Comparison of ENCODE assay signal across 8 cellular contexts in the genomic region with DNA sequence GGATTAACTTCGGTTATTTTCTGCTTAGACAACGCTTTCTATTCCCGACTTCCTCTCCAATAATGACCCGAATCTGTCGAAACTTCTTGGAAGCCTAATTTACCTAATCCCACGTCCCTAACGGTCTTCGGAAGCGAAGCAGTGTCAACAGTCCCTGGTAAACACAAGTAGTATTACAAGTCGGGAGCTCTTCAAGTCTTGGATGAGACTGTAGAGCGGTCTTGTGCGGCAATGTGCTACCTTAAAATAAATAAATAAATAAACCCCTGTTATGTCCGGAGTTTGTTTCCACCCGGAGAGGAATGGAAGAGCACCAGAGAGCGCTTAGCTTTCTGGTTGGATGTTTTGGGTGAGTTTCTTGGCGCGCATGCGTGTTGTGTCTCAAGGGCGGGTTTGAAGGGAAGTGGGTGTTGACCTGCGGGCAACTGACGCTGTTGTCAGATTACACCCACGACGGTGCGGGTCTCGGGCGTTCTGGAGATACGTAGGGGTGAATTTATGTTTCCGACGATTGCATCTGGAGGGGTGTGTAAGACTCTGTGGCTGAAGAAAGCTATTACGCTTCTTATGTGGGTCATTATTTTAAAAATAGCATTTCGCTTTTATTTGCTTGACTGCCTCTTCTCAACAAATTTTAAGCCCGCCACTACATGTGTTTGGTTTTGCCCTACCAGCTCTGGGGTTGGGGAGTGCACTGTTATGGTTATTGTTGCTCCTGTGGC. TPM values are rescaled to one million over a fixed set of nuclear protein-coding genes. Genes with fewer than 3 reads are reported as not detected.
DNase-seq lines count a peak whose midpoint lies in the region; ATAC-seq, FAIRE-seq and TF ChIP-seq lines count a peak whose summit lies in the region.

A gene (plus strand): TSS at position 431 of the 722 bp plus-strand sequence. CDS start 546 bp downstream, outside the sequence.
A gene with protein sequence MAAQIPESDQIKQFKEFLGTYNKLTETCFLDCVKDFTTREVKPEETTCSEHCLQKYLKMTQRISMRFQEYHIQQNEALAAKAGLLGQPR (minus strand): TSS at position 243 of the 722 bp plus-strand sequence. CDS start 15,586 bp downstream, outside the sequence.

- H3K9me2 ChIP-seq in Loucy (replicated peaks; ENCODE audit: low read depth, low read length): no peaks in the 10 kb centered on the region

- TF ChIP-seq CTCF in Loucy (conservative IDR thresholded peaks at IDR 0.05; ENCODE audit: low read length) (no peak), fibroblast of pulmonary artery (IDR thresholded peaks at IDR 0.05; ENCODE audit: low read length, missing control alignments) (no peak)

- FAIRE-seq in H54 (lab: Jason Lieb, UNC): peak; percentile 97

- H3K4me2 ChIP-seq in Loucy (ENCODE audit: low read depth, low read length, poor library complexity, severe bottlenecking): peak within 1 kb of the TSS; percentile 98

- no peaks in the 10 kb centered on the region for H3F3A ChIP-seq in Loucy (ENCODE audit: low read depth)

- peaks cover 4% of the 10 kb centered on the region; the same call in 1 of the 2 replicates for H3K36me3 ChIP-seq in Loucy (ENCODE audit: insufficient read depth, low read length)

- DNase-seq in EL: peak; percentile 99
- peak; percentile 45 for DNase-seq in H54 (ENCODE audit: insufficient read length, low spot score)
- peak; percentile 92 for DNase-seq in activated T-helper 9 cell treated with anti-CD3 and anti-CD28 coated beads, Interleukin-2, amount 50 U/mL, for 16 hours (ENCODE audit: low read depth)
- peak; percentile 100 for DNase-seq in fibroblast of pulmonary artery (ENCODE audit: low read depth)
- DNase-seq in natural killer cell treated with Interleukin-12 subunit alpha and Interleukin-12 subunit beta and Interleukin-15 and Interleukin-18, amount 100 ng/mL, for 72 hours (ENCODE audit: low spot score): peak; percentile 96
- peak; percentile 95 for DNase-seq in stimulated activated naive CD8-positive, alpha-beta T cell treated with anti-CD3 and anti-CD28 coated beads, Interleukin-15, Interleukin-2, amounts not matched to agents 100 U/mL and 50 U/mL, for 24 hours

- no peaks in the 10 kb centered on the region for H3K9me3 ChIP-seq in Loucy (ENCODE audit: insufficient read depth, low read depth, low read length)

- H3K4me3 Mint-ChIP-seq in natural killer cell treated with Interleukin-12 subunit alpha and Interleukin-12 subunit beta and Interleukin-15 and Interleukin-18, amount 100 ng/mL, for 72 hours: peak within 1 kb of the TSS; percentile 95

- peaks cover 29% of the 10 kb centered on the region for H3K4me1 ChIP-seq in Loucy (ENCODE audit: insufficient read depth, low read length, poor library complexity, severe bottlenecking)

- peaks cover 16 to 42% of the 10 kb centered on the region in 2 donors for H3K4me1 Mint-ChIP-seq in natural killer cell treated with Interleukin-12 subunit alpha and Interleukin-12 subunit beta and Interleukin-15 and Interleukin-18, amount 100 ng/mL, for 72 hours (ENCODE audit: low read depth in 2 of 2)

- H3K36me3 Mint-ChIP-seq in natural killer cell treated with Interleukin-12 subunit alpha and Interleukin-12 subunit beta and Interleukin-15 and Interleukin-18, amount 100 ng/mL, for 72 hours: no peaks in the 10 kb centered on the region

- TF ChIP-seq POLR2A in H54 (IDR thresholded peaks at IDR 0.05; ENCODE audit: low read depth, low read length) (peak; percentile 48), Raji (IDR thresholded peaks at IDR 0.05; ENCODE audit: insufficient read depth, low read depth, low read length) (peak; percentile 87)

- peaks cover 72% of the 10 kb centered on the region for H3K79me2 ChIP-seq in Loucy (ENCODE audit: insufficient read depth, low read length)

- H3K9me3 Mint-ChIP-seq in natural killer cell treated with Interleukin-12 subunit alpha and Interleukin-12 subunit beta and Interleukin-15 and Interleukin-18, amount 100 ng/mL, for 72 hours: no peaks in the 10 kb centered on the region

- peak within 1 kb of the TSS; percentile 84 for H3K4me3 ChIP-seq in Loucy (ENCODE audit: low read length, poor library complexity, severe bottlenecking)
- peak within 1 kb of the TSS; percentile 73 for H3K4me3 ChIP-seq in fibroblast of pulmonary artery (replicated peaks; ENCODE audit: low read depth, low read length)

- peak within 1 kb of the TSS; percentile 92 for H3K9ac ChIP-seq in Loucy (ENCODE audit: low read depth, low read length, poor library complexity, severe bottlenecking)

- H2AFZ ChIP-seq in Loucy (ENCODE audit: low read length): peak within 1 kb of the TSS; percentile 98

- peak within 1 kb of the TSS; percentile 95 for H3K27ac Mint-ChIP-seq in natural killer cell treated with Interleukin-12 subunit alpha and Interleukin-12 subunit beta and Interleukin-15 and Interleukin-18, amount 100 ng/mL, for 72 hours

- no peaks in the 10 kb centered on the region for H3K27me3 Mint-ChIP-seq in natural killer cell treated with Interleukin-12 subunit alpha and Interleukin-12 subunit beta and Interleukin-15 and Interleukin-18, amount 100 ng/mL, for 72 hours

- ATAC-seq in natural killer cell treated with Interleukin-12 subunit alpha and Interleukin-12 subunit beta and Interleukin-15 and Interleukin-18, amount 100 ng/mL, for 72 hours: peak; percentile 92 to 96
- peak; percentile 87 for ATAC-seq in stimulated activated naive CD8-positive, alpha-beta T cell treated with anti-CD3 and anti-CD28 coated beads, Interleukin-15, Interleukin-2, amounts not matched to agents 100 U/mL and 50 U/mL, for 24 hours

- peaks cover 18% of the 10 kb centered on the region for H4K20me1 ChIP-seq in Loucy (ENCODE audit: insufficient read depth, low read length, poor library complexity, severe bottlenecking)

- no peaks in the 10 kb centered on the region for H3K27me3 ChIP-seq in Loucy (ENCODE audit: insufficient read depth, low read length, poor library complexity, severe bottlenecking)

RNA-seq across cellular contexts. Expression of the first gene that starts in this region (rescaled TPM):
- 10 to 100 TPM; 23.1 to 39.7 TPM for total RNA-seq in natural killer cell treated with Interleukin-12 subunit alpha and Interleukin-12 subunit beta and Interleukin-15 and Interleukin-18, amount 100 ng/mL, for 72 hours

RNA-seq across cellular contexts. Expression of the second gene that starts in this region (rescaled TPM):
- total RNA-seq in natural killer cell treated with Interleukin-12 subunit alpha and Interleukin-12 subunit beta and Interleukin-15 and Interleukin-18, amount 100 ng/mL, for 72 hours: 10 to 100 TPM; 35.9 to 47.1 TPM

Comparison
In these comparisons a context has a peak if more than half of its experiments do, and no peak if none do; other contexts are left out.
1. Peak in every context shown above with its lines: DNase-seq, ATAC-seq and H3K4me3 ChIP-seq.
2. DNase-seq: peak in every context shown above with its lines; median percentile 100 in fibroblast of pulmonary artery; 99 in EL; 96 in natural killer cell treated with Interleukin-12 subunit alpha and Interleukin-12 subunit beta and Interleukin-15 and Interleukin-18, amount 100 ng/mL, for 72 hours; 95 in stimulated activated naive CD8-positive, alpha-beta T cell treated with anti-CD3 and anti-CD28 coated beads, Interleukin-15, Interleukin-2, amounts not matched to agents 100 U/mL and 50 U/mL, for 24 hours; 92 in activated T-helper 9 cell treated with anti-CD3 and anti-CD28 coated beads, Interleukin-2, amount 50 U/mL, for 16 hours; 45 in H54.